ENCODE assay signal across 27 cellular contexts in genomic region chr5:53366245-53366644, GRCh38.
A peak's percentile ranks its signal among the peaks of the same experiment; 100 is the strongest.
DNase-seq lines count a peak whose midpoint lies in the region; ATAC-seq and TF ChIP-seq lines count a peak whose summit lies in the region.
"Had no signal": no experiment of that assay in that cellular context is flagged by ENCODE, and none has a peak within 500 bp of the region (broad histone marks: within the 10 kb centered on the region; RNA-seq: fewer than 3 reads in every experiment).

No MANE protein-coding gene starts in this region.

- no peaks in the 10 kb centered on the region for H3K27me3 ChIP-seq in fibroblast of lung (ENCODE audit: control insufficient read depth, insufficient read depth, low read length)
- H3K27me3 ChIP-seq: BLaER1 treated with 17β-estradiol and CSF1 and Interleukin-3, amounts not matched to agents 10 nM and 100 nM; testis had no signal

- no peaks in the 10 kb centered on the region for H3K9me3 ChIP-seq in fibroblast of lung (ENCODE audit: control insufficient read depth, insufficient read depth, low read depth, low read length)
- H3K9me3 ChIP-seq: BLaER1 treated with 17β-estradiol and CSF1 and Interleukin-3, amounts not matched to agents 10 nM and 100 nM; left ventricle myocardium inferior; testis had no signal

- no peaks in the 10 kb centered on the region for H3K36me3 ChIP-seq in fibroblast of lung (ENCODE audit: control insufficient read depth, insufficient read depth, low read length)
- H3K36me3 ChIP-seq: BLaER1 treated with 17β-estradiol and CSF1 and Interleukin-3, amounts not matched to agents 10 nM and 100 nM; left ventricle myocardium inferior had no signal

- peaks cover 30% of the 10 kb centered on the region for H3K4me1 ChIP-seq in fibroblast of lung (ENCODE audit: control insufficient read depth, extremely low read depth, insufficient read depth, low read length)
- H3K4me1 ChIP-seq: BLaER1 treated with 17β-estradiol and CSF1 and Interleukin-3, amounts not matched to agents 10 nM and 100 nM; left ventricle myocardium inferior; testis had no signal

- CTCF ChIA-PET in RWPE1 (lab: Yijun Ruan, JAX), result interaction anchor here (0.7 kb wide), 1 partner anchor 91 kb away, joined by 4 read pairs; no protein-coding TSS in a partner anchor

- H2AFZ ChIP-seq in fibroblast of lung (ENCODE audit: low read length), result no peak overlapping the region
- H2AFZ ChIP-seq: PC-9 had no signal

- H3K27ac ChIP-seq in RWPE1 (no peak overlapping the region), fibroblast of lung (ENCODE audit: insufficient read depth, low read length) (peak overlapping the region; percentile 34)
- H3K27ac ChIP-seq: BLaER1 treated with 17β-estradiol and CSF1 and Interleukin-3, amounts not matched to agents 10 nM and 100 nM; KMS-11; left ventricle myocardium inferior; PC-9; testis; VCaP had no signal

- H3K4me1 Mint-ChIP-seq in stimulated activated naive CD8-positive, alpha-beta T cell treated with anti-CD3 and anti-CD28 coated beads, Interleukin-15, amount 100 ng/mL, for 72 hours, result no peaks in the 10 kb centered on the region
- no peaks in the 10 kb centered on the region for H3K4me1 Mint-ChIP-seq in stimulated activated naive CD8-positive, alpha-beta T cell treated with anti-CD3 and anti-CD28 coated beads, Interleukin-15, Interleukin-2, amounts not matched to agents 100 ng/mL and 50 ng/mL, for 24 hours (ENCODE audit: low read depth)

- DNase-seq in stimulated activated naive CD8-positive, alpha-beta T cell treated with anti-CD3 and anti-CD28 coated beads, Interleukin-15, Interleukin-2, amounts not matched to agents 100 U/mL and 50 U/mL, for 24 hours, result no peak
- no peak for DNase-seq in stimulated activated naive CD8-positive, alpha-beta T cell treated with anti-CD3 and anti-CD28 coated beads, Interleukin-15, amount 100 ng/mL, for 72 hours
- DNase-seq in RWPE1 (ENCODE audit: low spot score) (peak; percentile 45), fibroblast of lung (ENCODE audit: low read depth in 2 of 2) (peak in 1 of 2 donors; percentile 53), NCI-H748 treated with DMSO at 0.1 percent for 48 hours (lab: John Stamatoyannopoulos, UW) (no peak), NCI-H2081 (lab: John Stamatoyannopoulos, UW) (no peak)
- no peak for DNase-seq in NK-92 treated with Interleukin-12 subunit alpha and Interleukin-12 subunit beta, amount 100 ng/mL, for 24 hours (lab: John Stamatoyannopoulos, UW)
- DNase-seq: activated CD4-positive, alpha-beta T cell treated with anti-CD3 and anti-CD28 coated beads for 4 hours; activated naive CD4-positive, alpha-beta T cell treated with anti-CD3 and anti-CD28 coated beads, Interleukin-2, amount 50 U/mL, for 16 hours; GDM1; glutamatergic neuron; left ventricle myocardium inferior; MM.1S; NCI-H1105 treated with DMSO at 0.1 percent for 48 hours; NCI-H2029; NCI-H524 treated with DMSO at 0.1 percent for 48 hours; PC-9; SHP77 treated with DMSO at 0.1 percent for 48 hours; small intestine; stimulated activated naive CD4-positive, alpha-beta T cell; testis had no signal

- POLR2A ChIA-PET in RWPE1 (lab: Yijun Ruan, JAX; ENCODE audit: low non-redundant PET), result interaction anchor here (0.6 kb wide), 1 partner anchor 47 kb away, joined by 6 read pairs; no protein-coding TSS in a partner anchor

- no peak overlapping the region for H3K27ac Mint-ChIP-seq in stimulated activated naive CD8-positive, alpha-beta T cell treated with anti-CD3 and anti-CD28 coated beads, Interleukin-15, amount 100 ng/mL, for 72 hours
- peak overlapping the region; percentile 38 for H3K27ac Mint-ChIP-seq in stimulated activated naive CD8-positive, alpha-beta T cell treated with anti-CD3 and anti-CD28 coated beads, Interleukin-15, Interleukin-2, amounts not matched to agents 100 ng/mL and 50 ng/mL, for 24 hours
- H3K27ac Mint-ChIP-seq: activated T-helper 1 cell treated with anti-CD3 and anti-CD28 coated beads, Interleukin-12 subunit alpha, Interleukin-12 subunit beta, Interleukin-2, Interleukin-4 antibody, amounts not matched to agents 30 ng/mL and 10 ng/mL and 1 ng/mL, durations not matched to agents 14 hours and 24 hours and 36 hours; mesothelial cell of epicardium had no signal

- TF ChIP-seq CTCF in RWPE1 (conservative IDR thresholded peaks at IDR 0.05; ENCODE audit: low read depth) (no peak), fibroblast of lung (conservative IDR thresholded peaks at IDR 0.05 in 1 of 2, IDR thresholded peaks at IDR 0.05 in 1 of 2; ENCODE audit: low read depth in 1 of 2, low read length in 2 of 2) (no peak)

- no peaks in the 10 kb centered on the region for H4K20me1 ChIP-seq in fibroblast of lung (ENCODE audit: control insufficient read depth, extremely low read depth, insufficient read depth, low read length)
- H4K20me1 ChIP-seq: BLaER1 treated with 17β-estradiol and CSF1 and Interleukin-3, amounts not matched to agents 10 nM and 100 nM had no signal

- peak; percentile 36 for ATAC-seq in stimulated activated naive CD8-positive, alpha-beta T cell treated with anti-CD3 and anti-CD28 coated beads, Interleukin-15, Interleukin-2, amounts not matched to agents 100 U/mL and 50 U/mL, for 24 hours
- no peak for ATAC-seq in stimulated activated naive CD8-positive, alpha-beta T cell treated with anti-CD3 and anti-CD28 coated beads, Interleukin-15, amount 100 ng/mL, for 72 hours

- H3K9me3 Mint-ChIP-seq in stimulated activated naive CD8-positive, alpha-beta T cell treated with anti-CD3 and anti-CD28 coated beads, Interleukin-15, amount 100 ng/mL, for 72 hours, result no peaks in the 10 kb centered on the region
- no peaks in the 10 kb centered on the region for H3K9me3 Mint-ChIP-seq in stimulated activated naive CD8-positive, alpha-beta T cell treated with anti-CD3 and anti-CD28 coated beads, Interleukin-15, Interleukin-2, amounts not matched to agents 100 ng/mL and 50 ng/mL, for 24 hours
- H3K9me3 Mint-ChIP-seq: mesothelial cell of epicardium had no signal

- H3K79me2 ChIP-seq in fibroblast of lung (ENCODE audit: control insufficient read depth, insufficient read depth, low read length), result no peaks in the 10 kb centered on the region

- no peak overlapping the region for H3K4me3 Mint-ChIP-seq in stimulated activated naive CD8-positive, alpha-beta T cell treated with anti-CD3 and anti-CD28 coated beads, Interleukin-15, amount 100 ng/mL, for 72 hours
- H3K4me3 Mint-ChIP-seq in stimulated activated naive CD8-positive, alpha-beta T cell treated with anti-CD3 and anti-CD28 coated beads, Interleukin-15, Interleukin-2, amounts not matched to agents 100 ng/mL and 50 ng/mL, for 24 hours, result no peak overlapping the region
- H3K4me3 Mint-ChIP-seq: activated T-helper 1 cell treated with anti-CD3 and anti-CD28 coated beads, Interleukin-12 subunit alpha, Interleukin-12 subunit beta, Interleukin-2, Interleukin-4 antibody, amounts not matched to agents 30 ng/mL and 10 ng/mL and 1 ng/mL, durations not matched to agents 14 hours and 24 hours and 36 hours; mesothelial cell of epicardium had no signal

- peaks cover 24% of the 10 kb centered on the region for H3K27me3 Mint-ChIP-seq in stimulated activated naive CD8-positive, alpha-beta T cell treated with anti-CD3 and anti-CD28 coated beads, Interleukin-15, amount 100 ng/mL, for 72 hours
- peaks cover 10% of the 10 kb centered on the region for H3K27me3 Mint-ChIP-seq in stimulated activated naive CD8-positive, alpha-beta T cell treated with anti-CD3 and anti-CD28 coated beads, Interleukin-15, Interleukin-2, amounts not matched to agents 100 ng/mL and 50 ng/mL, for 24 hours

- H3K36me3 Mint-ChIP-seq in stimulated activated naive CD8-positive, alpha-beta T cell treated with anti-CD3 and anti-CD28 coated beads, Interleukin-15, Interleukin-2, amounts not matched to agents 100 ng/mL and 50 ng/mL, for 24 hours (ENCODE audit: low read depth), result no peaks in the 10 kb centered on the region
- H3K36me3 Mint-ChIP-seq: mesothelial cell of epicardium had no signal

- no peak overlapping the region for H3K4me2 ChIP-seq in fibroblast of lung (ENCODE audit: extremely low read depth, insufficient read depth, low read length)
- H3K4me2 ChIP-seq: BLaER1 treated with 17β-estradiol and CSF1 and Interleukin-3, amounts not matched to agents 10 nM and 100 nM; KMS-11; PC-9 had no signal

- H3K4me3 ChIP-seq in fibroblast of lung (replicated peaks in 1 of 4; ENCODE audit: control extremely low read depth in 1 of 4, insufficient read depth in 1 of 4, low read depth in 3 of 4, low read length in 4 of 4), result no peak overlapping the region
- H3K4me3 ChIP-seq: BLaER1 treated with 17β-estradiol and CSF1 and Interleukin-3, amounts not matched to agents 10 nM and 100 nM; left ventricle myocardium inferior; PC-9; testis had no signal

- no peak overlapping the region for H3K9ac ChIP-seq in fibroblast of lung (ENCODE audit: insufficient read depth, low read length)
- H3K9ac ChIP-seq: BLaER1 treated with 17β-estradiol and CSF1 and Interleukin-3, amounts not matched to agents 10 nM and 100 nM; KMS-11 had no signal
